18 cellular contexts compared by ENCODE assay signal in the genomic region with DNA sequence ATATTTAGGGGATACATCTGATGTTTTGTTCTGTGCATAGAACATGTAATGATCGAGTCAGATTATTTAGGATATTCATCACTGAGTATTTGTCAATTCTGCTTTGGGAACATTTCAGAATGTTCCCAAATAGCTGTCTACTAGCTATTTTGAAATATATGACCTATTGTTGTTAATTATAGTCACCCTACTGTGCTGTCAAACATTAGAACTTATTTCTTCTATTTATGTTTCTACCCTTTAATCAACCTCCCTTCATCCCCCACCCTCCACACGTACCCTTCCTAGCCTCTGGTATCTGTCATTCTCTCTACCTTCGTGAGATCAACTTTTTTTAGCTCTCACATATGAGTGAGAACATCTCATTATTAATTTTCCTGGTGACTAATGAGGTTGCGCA. TPM values are rescaled to one million over a fixed set of nuclear protein-coding genes. Genes with fewer than 3 reads are reported as not detected.
DNase-seq lines count a peak whose midpoint lies in the region; ATAC-seq lines count a peak whose summit lies in the region.
"Had no signal": no experiment of that assay in that cellular context is flagged by ENCODE, and none has a peak within 500 bp of the region (broad histone marks: within the 10 kb centered on the region; RNA-seq: fewer than 3 reads in every experiment).

No MANE protein-coding gene starts in this region.

- peak overlapping the region; percentile 4 for H3K27ac Mint-ChIP-seq in memory B cell

- peaks cover 77% of the 10 kb centered on the region for H3K4me1 Mint-ChIP-seq in activated T-cell treated with anti-CD3 and anti-CD28 coated beads, Interleukin-2, amount 50 U/mL, for 4 hours (ENCODE audit: low read depth)
- H3K4me1 Mint-ChIP-seq in memory B cell: peaks cover 45% of the 10 kb centered on the region

- intact Hi-C loops in left ventricle myocardium superior (cut with micrococcal nuclease): no loop called here
- intact Hi-C loops in cardiac septum (cut with DNase I): no loop called here

- no peaks in the 10 kb centered on the region for H3K9me3 Mint-ChIP-seq in activated T-cell treated with anti-CD3 and anti-CD28 coated beads, Interleukin-2, amount 50 U/mL, for 4 hours
- no peaks in the 10 kb centered on the region for H3K9me3 Mint-ChIP-seq in memory B cell
- H3K9me3 Mint-ChIP-seq: CD4-positive, alpha-beta memory T cell had no signal

- peak overlapping the region; percentile 45 for H3K4me3 Mint-ChIP-seq in activated T-cell treated with anti-CD3 and anti-CD28 coated beads, Interleukin-2, amount 50 U/mL, for 4 hours
- no peak overlapping the region for H3K4me3 Mint-ChIP-seq in memory B cell
- H3K4me3 Mint-ChIP-seq: IgD-negative memory B cell had no signal

- H3K27me3 Mint-ChIP-seq in activated T-cell treated with anti-CD3 and anti-CD28 coated beads, Interleukin-2, amount 50 U/mL, for 4 hours (ENCODE audit: low read depth): no peaks in the 10 kb centered on the region
- H3K27me3 Mint-ChIP-seq in memory B cell: no peaks in the 10 kb centered on the region
- H3K27me3 Mint-ChIP-seq: CD4-positive, alpha-beta memory T cell; IgD-negative memory B cell had no signal

- DNase-seq in activated T-cell treated with anti-CD3 and anti-CD28 coated beads, Interleukin-2, amount 50 U/mL, for 4 hours: no peak
- DNase-seq in activated T-cell treated with anti-CD3 and anti-CD28 coated beads, Interleukin-2, amount 50 U/mL, for 1 hour: no peak
- DNase-seq in left ventricle myocardium superior (no peak), cardiac septum (ENCODE audit: low spot score) (no peak), memory B cell (ENCODE audit: low spot score in 2 of 2) (no peak), islet precursor cell (no peak), DMS153 (lab: John Stamatoyannopoulos, UW) (no peak)
- DNase-seq: BE2C; Calu3; CD4-positive, alpha-beta memory T cell; GOT3; Karpas-422; NCI-H1436 treated with DMSO at 0.1 percent for 48 hours; NCI-H2029; NCI-H345; NCI-H524 treated with DMSO at 0.1 percent for 48 hours; PC-9 had no signal

- peaks cover 24% of the 10 kb centered on the region for H3K36me3 Mint-ChIP-seq in activated T-cell treated with anti-CD3 and anti-CD28 coated beads, Interleukin-2, amount 50 U/mL, for 4 hours (ENCODE audit: insufficient read depth)
- H3K36me3 Mint-ChIP-seq in memory B cell: peaks cover 8% of the 10 kb centered on the region

- ATAC-seq in activated T-cell treated with anti-CD3 and anti-CD28 coated beads, Interleukin-2, amount 50 U/mL, for 4 hours: no peak
- ATAC-seq in left ventricle myocardium superior (peak; percentile 70), memory B cell (ENCODE audit: low read depth) (no peak)

RNA-seq across cellular contexts. Expression of gene ANKRD12, which starts 40.9 kb away (rescaled TPM):
- 10 to 100 TPM; 49.7 to 62.9 (median 57.7) TPM for total RNA-seq in activated T-cell treated with anti-CD3 and anti-CD28 coated beads, Interleukin-2, amount 50 U/mL, for 4 hours
- 46.1 TPM for total RNA-seq in left ventricle myocardium superior
- total RNA-seq in cardiac septum: 66.6 TPM
